8 cellular contexts compared by ENCODE assay signal in genomic region chr2:160406591-160407392, GRCh38.
DNase-seq lines count a peak whose midpoint lies in the region; ATAC-seq and TF ChIP-seq lines count a peak whose summit lies in the region.

No MANE protein-coding gene starts in this region.

- peaks cover 14% of the 10 kb centered on the region for H3K36me3 Mint-ChIP-seq in activated CD8-positive, alpha-beta memory T cell treated with anti-CD3 and anti-CD28 coated beads, Interleukin-2, amount 10 ng/mL, durations not matched to agents 7 days and 5 days

- no peaks in the 10 kb centered on the region for H3K27me3 Mint-ChIP-seq in activated CD8-positive, alpha-beta memory T cell treated with anti-CD3 and anti-CD28 coated beads, Interleukin-2, amount 10 ng/mL, durations not matched to agents 7 days and 5 days

- DNase-seq in DMS153 (lab: John Stamatoyannopoulos, UW) (peak; percentile 10), DMS153 treated with DMSO at 0.1 percent for 48 hours (lab: John Stamatoyannopoulos, UW; ENCODE audit: unreplicated experiment) (no peak), NCI-H774 (lab: John Stamatoyannopoulos, UW) (peak; percentile 24), epithelial cell of esophagus (ENCODE audit: low read depth) (peak; percentile 67)
- DNase-seq in activated CD8-positive, alpha-beta memory T cell treated with anti-CD3 and anti-CD28 coated beads, Interleukin-2, amount 10 ng/mL, durations not matched to agents 7 days and 5 days: peak; percentile 82
- peak; percentile 69 for DNase-seq in stimulated activated CD8-positive, alpha-beta memory T cell treated with anti-CD3 and anti-CD28 coated beads, Interleukin-4, amount 100 ng/mL, for 48 hours

- H3K4me3 ChIP-seq in epithelial cell of esophagus (ENCODE audit: low read length) (peak overlapping the region; percentile 73), mucosa of stomach (ENCODE audit: low read length) (no peak overlapping the region)

- CTCF ChIA-PET in activated CD8-positive, alpha-beta memory T cell treated with anti-CD3 and anti-CD28 coated beads, Interleukin-2, amount 10 ng/mL, durations not matched to agents 7 days and 5 days (lab: Charles Lee): interaction anchor here (0.6 to 6.6 kb wide), 5 partner anchors 14 to 91 kb away, joined by 3 to 33 read pairs (median 3); no protein-coding TSS in a partner anchor

- no peak for TF ChIP-seq CTCF in epithelial cell of esophagus (IDR thresholded peaks at IDR 0.05; ENCODE audit: insufficient read depth, low read depth, low read length, missing control alignments)

- no peaks in the 10 kb centered on the region for H3K27me3 ChIP-seq in mucosa of stomach (ENCODE audit: control insufficient read depth, insufficient read depth, low read length)

- peak overlapping the region; percentile 61 for H3K9ac ChIP-seq in mucosa of stomach (ENCODE audit: low read length)

- H3K27ac Mint-ChIP-seq in activated CD8-positive, alpha-beta memory T cell treated with anti-CD3 and anti-CD28 coated beads, Interleukin-2, amount 10 ng/mL, durations not matched to agents 7 days and 5 days: peak overlapping the region; percentile 84

- H3K4me3 Mint-ChIP-seq in activated CD8-positive, alpha-beta memory T cell treated with anti-CD3 and anti-CD28 coated beads, Interleukin-2, amount 10 ng/mL, durations not matched to agents 7 days and 5 days: peak overlapping the region; percentile 95

- H3K4me1 Mint-ChIP-seq in activated CD8-positive, alpha-beta memory T cell treated with anti-CD3 and anti-CD28 coated beads, Interleukin-2, amount 10 ng/mL, durations not matched to agents 7 days and 5 days: peaks cover 75% of the 10 kb centered on the region

- ATAC-seq in HG03060 (IDR thresholded peaks at IDR 0.05; ENCODE audit: low read depth, unreplicated experiment): peak; percentile 40
- peak; percentile 66 for ATAC-seq in activated CD8-positive, alpha-beta memory T cell treated with anti-CD3 and anti-CD28 coated beads, Interleukin-2, amount 10 ng/mL, durations not matched to agents 7 days and 5 days

- no peaks in the 10 kb centered on the region for H3K9me3 Mint-ChIP-seq in activated CD8-positive, alpha-beta memory T cell treated with anti-CD3 and anti-CD28 coated beads, Interleukin-2, amount 10 ng/mL, durations not matched to agents 7 days and 5 days (ENCODE audit: low read depth)

- H3K4me1 ChIP-seq in mucosa of stomach (ENCODE audit: control insufficient read depth, insufficient read depth, low read length): peaks cover 23% of the 10 kb centered on the region

- H3K36me3 ChIP-seq in mucosa of stomach (ENCODE audit: control insufficient read depth, insufficient read depth, low read length): no peaks in the 10 kb centered on the region

- no peaks in the 10 kb centered on the region for H3K9me3 ChIP-seq in mucosa of stomach (ENCODE audit: control insufficient read depth, low read length)
